Comparison of ENCODE assay signal across 12 cellular contexts in genomic region chr18:13613099-13613498, GRCh38.
DNase-seq lines count a peak whose midpoint lies in the region; ATAC-seq and TF ChIP-seq lines count a peak whose summit lies in the region.
"Had no signal": no experiment of that assay in that cellular context is flagged by ENCODE, and none has a peak within 500 bp of the region (broad histone marks: within the 10 kb centered on the region; RNA-seq: fewer than 3 reads in every experiment).

No MANE protein-coding gene starts in this region.

- peak overlapping the region; percentile 92 to 96 for H3K27ac ChIP-seq in right atrium auricular region
- peak overlapping the region in 2 of 12 donors; percentile 88 to 90 for H3K27ac ChIP-seq in heart left ventricle
- H3K27ac ChIP-seq in Peyer's patch = peak overlapping the region in 3 of 4 donors; percentile 70 to 77 (median 71)
- H3K27ac ChIP-seq in effector memory CD4-positive, alpha-beta T cell (ENCODE audit: insufficient read depth, low read length, poor library complexity, severe bottlenecking) = peak overlapping the region; percentile 66
- peak overlapping the region; percentile 80 for H3K27ac ChIP-seq in thymus (ENCODE audit: low read depth)
- H3K27ac ChIP-seq: breast epithelium had no signal

- intact Hi-C loops in heart left ventricle (cut with DNase I) = loop anchor here in 5 of 10 donors (5.0 to 10.0 kb wide), 4 partner anchors 48 to 178 kb away; no protein-coding TSS in a partner anchor
- intact Hi-C loops in posterior vena cava (cut with DNase I) = loop anchor here in 1 of 2 donors (5.0 to 10.0 kb wide), 2 partner anchors 51 to 178 kb away; no protein-coding TSS in a partner anchor

- no peaks in the 10 kb centered on the region for H3K27me3 ChIP-seq in right atrium auricular region
- H3K27me3 ChIP-seq in heart left ventricle = no peaks in the 10 kb centered on the region
- no peaks in the 10 kb centered on the region for H3K27me3 ChIP-seq in Peyer's patch
- no peaks in the 10 kb centered on the region for H3K27me3 ChIP-seq in effector memory CD4-positive, alpha-beta T cell (replicated peaks; ENCODE audit: control insufficient read depth, insufficient read depth, low read length, poor library complexity, severe bottlenecking)
- no peaks in the 10 kb centered on the region for H3K27me3 ChIP-seq in thymus (ENCODE audit: control insufficient read depth, insufficient read depth)
- H3K27me3 ChIP-seq: breast epithelium had no signal

- ATAC-seq in heart left ventricle = no peak

- H3K9me3 ChIP-seq in right atrium auricular region = no peaks in the 10 kb centered on the region
- H3K9me3 ChIP-seq in heart left ventricle = no peaks in the 10 kb centered on the region
- H3K9me3 ChIP-seq in Peyer's patch = no peaks in the 10 kb centered on the region
- H3K9me3 ChIP-seq in effector memory CD4-positive, alpha-beta T cell (ENCODE audit: control insufficient read depth, low read length) = no peaks in the 10 kb centered on the region
- H3K9me3 ChIP-seq in thymus (ENCODE audit: control insufficient read depth) = no peaks in the 10 kb centered on the region
- H3K9me3 ChIP-seq: breast epithelium had no signal

- H3K4me1 ChIP-seq in right atrium auricular region (peaks cover 3 to 66% of the 10 kb centered on the region in 2 donors), heart left ventricle (peaks cover 3 to 81% (median 43%) of the 10 kb centered on the region in 12 donors), Peyer's patch (peaks cover 0 to 26% (median 13%) of the 10 kb centered on the region in 4 donors), thymus (ENCODE audit: control insufficient read depth, insufficient read depth, low read length) (peaks cover 56% of the 10 kb centered on the region)
- H3K4me1 ChIP-seq in effector memory CD4-positive, alpha-beta T cell (ENCODE audit: control insufficient read depth, insufficient read depth, low read length, poor library complexity, severe bottlenecking) = peaks cover 53% of the 10 kb centered on the region

- H3K36me3 ChIP-seq in right atrium auricular region = no peaks in the 10 kb centered on the region
- no peaks in the 10 kb centered on the region for H3K36me3 ChIP-seq in heart left ventricle
- H3K36me3 ChIP-seq in Peyer's patch = no peaks in the 10 kb centered on the region
- no peaks in the 10 kb centered on the region for H3K36me3 ChIP-seq in effector memory CD4-positive, alpha-beta T cell (ENCODE audit: control insufficient read depth, insufficient read depth, low read length)
- H3K36me3 ChIP-seq in thymus (ENCODE audit: control insufficient read depth, insufficient read depth) = peaks cover 8% of the 10 kb centered on the region
- H3K36me3 ChIP-seq: breast epithelium had no signal

- no peak for DNase-seq in right atrium auricular region (ENCODE audit: low spot score)
- DNase-seq in heart left ventricle = no peak
- DNase-seq in Peyer's patch = no peak
- DNase-seq in effector memory CD4-positive, alpha-beta T cell = no peak
- no peak for DNase-seq in NCI-H2227 (lab: John Stamatoyannopoulos, UW; ENCODE audit: unreplicated experiment)
- no peak for DNase-seq in posterior vena cava (ENCODE audit: low spot score)
- DNase-seq in hypothalamus (lab: John Stamatoyannopoulos, UW) = no peak
- DNase-seq: left cardiac atrium, NCI-H187 treated with DMSO at 0.1 percent for 48 hours, SIG-M5 had no signal

- no peak for TF ChIP-seq CTCF in right atrium auricular region (IDR thresholded peaks at IDR 0.05)
- no peak for TF ChIP-seq CTCF in heart left ventricle (IDR thresholded peaks at IDR 0.05)
- no peak for TF ChIP-seq CTCF in Peyer's patch (IDR thresholded peaks at IDR 0.05)

- no peak for TF ChIP-seq POLR2A in heart left ventricle (IDR thresholded peaks at IDR 0.05)
- TF ChIP-seq POLR2A in Peyer's patch (IDR thresholded peaks at IDR 0.05) = no peak

- H3K4me3 ChIP-seq in right atrium auricular region = peak overlapping the region; percentile 32 to 44
- peak overlapping the region in 1 of 12 donors; percentile 52 for H3K4me3 ChIP-seq in heart left ventricle
- H3K4me3 ChIP-seq in Peyer's patch = peak overlapping the region in 3 of 4 donors; percentile 33 to 44 (median 43)
- no peak overlapping the region for H3K4me3 ChIP-seq in effector memory CD4-positive, alpha-beta T cell (ENCODE audit: insufficient read depth, low read depth, low read length, poor library complexity, severe bottlenecking)
- peak overlapping the region; percentile 59 for H3K4me3 ChIP-seq in thymus (ENCODE audit: low read length)
